Comparison of ENCODE assay signal across 8 cellular contexts in genomic region chr5:133460172-133460758, GRCh38.
DNase-seq lines count a peak whose midpoint lies in the region; TF ChIP-seq lines count a peak whose summit lies in the region.

No MANE protein-coding gene starts in this region.

- no peak overlapping the region for H3K4me2 ChIP-seq in neural progenitor cell

- H3K79me2 ChIP-seq in neural progenitor cell (ENCODE audit: low read depth), result no peaks in the 10 kb centered on the region

- no peak overlapping the region for H2AFZ ChIP-seq in neural progenitor cell (replicated peaks)

- in situ Hi-C loops in brain microvascular endothelial cell (cut with HindIII; ENCODE audit: low pct_ligation_motif_present, low sequenced_read_pairs), result no loop called here

- peak; percentile 8 to 34 for DNase-seq in activated CD4-positive, alpha-beta T cell treated with anti-CD3 and anti-CD28 coated beads for 24 hours (ENCODE audit: low read depth in 2 of 2)
- no peak for DNase-seq in activated CD4-positive, alpha-beta T cell treated with anti-CD3 and anti-CD28 coated beads for 1 hour
- DNase-seq in NCI-H69 (lab: John Stamatoyannopoulos, UW) (peak; percentile 58), brain microvascular endothelial cell (no peak), neural progenitor cell (ENCODE audit: low spot score) (peak; percentile 75), DMS153 (lab: John Stamatoyannopoulos, UW) (no peak), midbrain (lab: John Stamatoyannopoulos, UW) (no peak), glomerular visceral epithelial cell (ENCODE audit: extremely low spot score) (no peak)

- no peaks in the 10 kb centered on the region for H3F3A ChIP-seq in neural progenitor cell (ENCODE audit: low read depth)

- no peaks in the 10 kb centered on the region for H3K9me3 ChIP-seq in neural progenitor cell (ENCODE audit: low read depth)

- H3K27ac ChIP-seq in brain microvascular endothelial cell, result no peak overlapping the region
- H3K27ac ChIP-seq in neural progenitor cell, result no peak overlapping the region

- no peaks in the 10 kb centered on the region for H3K9me3 Mint-ChIP-seq in neural progenitor cell

- H3K36me3 ChIP-seq in brain microvascular endothelial cell (replicated peaks), result no peaks in the 10 kb centered on the region
- no peaks in the 10 kb centered on the region for H3K36me3 ChIP-seq in neural progenitor cell

- H3K4me3 ChIP-seq in brain microvascular endothelial cell (ENCODE audit: low read depth, low read length) (no peak overlapping the region), neural progenitor cell (no peak overlapping the region)

- H3K4me3 Mint-ChIP-seq in neural progenitor cell, result no peak overlapping the region

- peaks cover 25% of the 10 kb centered on the region for H3K4me1 Mint-ChIP-seq in neural progenitor cell

- no peak overlapping the region for H3K9ac ChIP-seq in neural progenitor cell

- H3K36me3 Mint-ChIP-seq in neural progenitor cell, result no peaks in the 10 kb centered on the region

- H3K27ac Mint-ChIP-seq in neural progenitor cell, result peak overlapping the region; percentile 13

- H3K4me1 ChIP-seq in neural progenitor cell, result peaks cover 8% of the 10 kb centered on the region

- peaks cover 7% of the 10 kb centered on the region for H3K27me3 Mint-ChIP-seq in neural progenitor cell (ENCODE audit: insufficient read depth, low read depth)

- H4K20me1 ChIP-seq in neural progenitor cell (ENCODE audit: low read depth), result no peaks in the 10 kb centered on the region

- peak; percentile 76 for TF ChIP-seq CTCF in brain microvascular endothelial cell (IDR thresholded peaks at IDR 0.05; ENCODE audit: low read depth, low read length, missing control alignments)
- peak; percentile 96 for TF ChIP-seq CTCF in neural progenitor cell (IDR thresholded peaks at IDR 0.05)

- H3K27me3 ChIP-seq in brain microvascular endothelial cell (replicated peaks), result no peaks in the 10 kb centered on the region
- no peaks in the 10 kb centered on the region for H3K27me3 ChIP-seq in neural progenitor cell

Comparison
In these comparisons a context has a peak if more than half of its experiments do, and no peak if none do; other contexts are left out.
1. DNase-seq: peak in activated CD4-positive, alpha-beta T cell treated with anti-CD3 and anti-CD28 coated beads for 24 hours (2 of 2), NCI-H69 (single experiment) and neural progenitor cell (single experiment); none in activated CD4-positive, alpha-beta T cell treated with anti-CD3 and anti-CD28 coated beads for 1 hour (single experiment), brain microvascular endothelial cell (single experiment), DMS153 (single experiment), midbrain (single experiment) and glomerular visceral epithelial cell (single experiment).